17 cellular contexts compared by ENCODE assay signal in genomic region chrX:17077349-17077748, GRCh38.
"Had no signal": no experiment of that assay in that cellular context is flagged by ENCODE, and none has a peak within 500 bp of the region (broad histone marks: within the 10 kb centered on the region; RNA-seq: fewer than 3 reads in every experiment).

No MANE protein-coding gene starts in this region.

- H3K27me3 Mint-ChIP-seq: activated B cell treated with CpG ODN at 0.5 μM for 24 hours, memory B cell had no signal

- H3K27ac Mint-ChIP-seq: activated B cell treated with CpG ODN at 0.5 μM for 24 hours; activated CD4-positive, alpha-beta T cell treated with anti-CD3 and anti-CD28 coated beads, Interleukin-2, amount 10 ng/mL, durations not matched to agents 24 days and 14 days; activated T-helper 17 cell treated with anti-CD3 and anti-CD28 coated beads, Interleukin-2, amount 50 U/mL, for 72 hours; memory B cell; nephron progenitor cell; stimulated activated naive CD8-positive, alpha-beta T cell treated with anti-CD3 and anti-CD28 coated beads, Interleukin-15, Interleukin-2, amounts not matched to agents 100 ng/mL and 50 ng/mL, for 24 hours; T-helper 1 cell treated with Interleukin-12 subunit alpha and Interleukin-12 subunit beta and Interleukin-4 antibody, amounts not matched to agents 30 μg/mL and 1 μg/mL, for 36 hours had no signal

- H3K9me3 Mint-ChIP-seq: activated B cell treated with CpG ODN at 0.5 μM for 24 hours; activated CD4-positive, alpha-beta T cell treated with anti-CD3 and anti-CD28 coated beads, Interleukin-2, amount 10 ng/mL, durations not matched to agents 24 days and 14 days; activated T-helper 17 cell treated with anti-CD3 and anti-CD28 coated beads, Interleukin-2, amount 50 U/mL, for 72 hours; memory B cell; nephron progenitor cell; stimulated activated naive CD8-positive, alpha-beta T cell treated with anti-CD3 and anti-CD28 coated beads, Interleukin-15, Interleukin-2, amounts not matched to agents 100 ng/mL and 50 ng/mL, for 24 hours; T-helper 1 cell treated with Interleukin-12 subunit alpha and Interleukin-12 subunit beta and Interleukin-4 antibody, amounts not matched to agents 30 μg/mL and 1 μg/mL, for 36 hours had no signal

- H3K4me1 Mint-ChIP-seq: activated B cell treated with CpG ODN at 0.5 μM for 24 hours; activated T-helper 17 cell treated with anti-CD3 and anti-CD28 coated beads, Interleukin-2, amount 50 U/mL, for 72 hours; memory B cell had no signal

- H3K9me3 ChIP-seq: adrenal gland, gastroesophageal sphincter, left lung had no signal

- H3K4me3 Mint-ChIP-seq: activated B cell treated with CpG ODN at 0.5 μM for 24 hours; activated CD4-positive, alpha-beta T cell treated with anti-CD3 and anti-CD28 coated beads, Interleukin-2, amount 10 ng/mL, durations not matched to agents 24 days and 14 days; activated T-helper 17 cell treated with anti-CD3 and anti-CD28 coated beads, Interleukin-2, amount 50 U/mL, for 72 hours; memory B cell; nephron progenitor cell; stimulated activated naive CD8-positive, alpha-beta T cell treated with anti-CD3 and anti-CD28 coated beads, Interleukin-15, Interleukin-2, amounts not matched to agents 100 ng/mL and 50 ng/mL, for 24 hours; T-helper 1 cell treated with Interleukin-12 subunit alpha and Interleukin-12 subunit beta and Interleukin-4 antibody, amounts not matched to agents 30 μg/mL and 1 μg/mL, for 36 hours had no signal

- H3K36me3 ChIP-seq: adrenal gland, gastroesophageal sphincter, left lung had no signal

- H3K4me1 ChIP-seq: left lung had no signal

- DNase-seq: activated B cell treated with CpG ODN at 0.5 μM for 24 hours; activated CD4-positive, alpha-beta T cell treated with anti-CD3 and anti-CD28 coated beads, Interleukin-2, amount 10 ng/mL, durations not matched to agents 24 days and 14 days; activated CD8-positive, alpha-beta memory T cell treated with anti-CD3 and anti-CD28 coated beads for 24 hours; activated naive CD4-positive, alpha-beta T cell treated with anti-CD3 and anti-CD28 coated beads, Interleukin-2, amount 50 U/mL, for 16 hours; islet precursor cell; left lung; nephron progenitor cell; stimulated activated CD4-positive, alpha-beta T cell treated with anti-CD3 and anti-CD28 coated beads, Interleukin-4, amount 100 ng/mL, for 1 hour; stimulated activated CD8-positive, alpha-beta memory T cell treated with anti-CD3 and anti-CD28 coated beads, Interleukin-4, amount 100 ng/mL, for 48 hours had no signal

- ATAC-seq: activated T-helper 17 cell treated with anti-CD3 and anti-CD28 coated beads, Interleukin-2, amount 50 U/mL, for 72 hours; esophagus mucosa; gastroesophageal sphincter had no signal

- H3K4me3 ChIP-seq: adrenal gland, dorsolateral prefrontal cortex, gastroesophageal sphincter, left lung had no signal

- H3K27ac ChIP-seq: left lung had no signal

- H3K27me3 ChIP-seq: adrenal gland, gastroesophageal sphincter had no signal
